16 cellular contexts compared by ENCODE assay signal in the genomic region with DNA sequence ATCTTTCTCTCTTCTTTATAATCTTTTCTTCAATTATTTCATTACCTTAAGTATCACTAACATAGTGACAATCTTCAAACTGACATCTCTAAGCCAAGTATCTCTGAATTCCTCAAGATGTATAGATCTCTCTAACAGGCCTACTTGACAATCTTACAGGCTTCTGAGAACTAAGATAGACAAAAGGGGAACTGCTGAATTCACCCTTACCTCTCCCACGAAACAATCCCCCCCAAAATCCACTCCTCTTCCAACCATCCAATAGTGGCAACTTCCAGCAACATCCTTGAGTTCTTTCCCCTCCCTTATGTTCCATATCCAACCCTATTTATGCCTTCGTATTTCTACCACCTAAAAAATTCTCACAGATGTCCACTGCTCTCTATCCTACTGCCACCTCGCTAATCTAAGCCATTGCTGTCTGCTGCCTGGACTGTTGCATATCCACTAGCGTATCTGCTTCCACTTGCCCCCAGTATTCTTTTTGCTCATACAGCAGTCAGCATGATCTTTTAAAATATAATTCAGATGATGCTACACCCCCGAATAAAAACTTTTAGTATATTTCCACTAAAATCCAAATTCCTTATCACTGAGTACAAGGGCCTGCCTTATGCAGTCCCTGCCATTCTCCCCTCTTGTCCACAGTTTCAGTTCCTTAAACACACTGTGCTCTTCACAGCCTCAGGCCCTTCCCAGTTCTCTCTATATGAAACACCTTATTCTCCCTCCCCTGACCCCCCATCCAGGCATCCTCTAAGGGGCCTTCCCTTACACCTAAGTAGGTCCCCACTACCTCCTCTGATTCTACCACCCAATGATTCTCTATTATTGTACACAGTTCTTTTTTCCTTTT. TPM values are rescaled to one million over a fixed set of nuclear protein-coding genes. Genes with fewer than 3 reads are reported as not detected.
A peak's percentile ranks its signal among the peaks of the same experiment; 100 is the strongest.
DNase-seq lines count a peak whose midpoint lies in the region; ATAC-seq and TF ChIP-seq lines count a peak whose summit lies in the region.
"Had no signal": no experiment of that assay in that cellular context is flagged by ENCODE, and none has a peak within 500 bp of the region (broad histone marks: within the 10 kb centered on the region; RNA-seq: fewer than 3 reads in every experiment).

No MANE protein-coding gene starts in this region.

- no TSS peak for BruUV-seq in IMR-90 (replicated peaks; lab: Mats Ljungman, UMichigan)

- H3K27ac ChIP-seq in GM23248, result no peak overlapping the region
- no peak overlapping the region for H3K27ac ChIP-seq in IMR-90 (ENCODE audit: insufficient read depth, low read length)
- H3K27ac ChIP-seq: BLaER1, HL-60, WERI-Rb-1 had no signal

- no peaks in the 10 kb centered on the region for H3K9me2 ChIP-seq in GM23248 (ENCODE audit: insufficient read depth)

- TF ChIP-seq CTCF in IMR-90 (conservative IDR thresholded peaks at IDR 0.05; ENCODE audit: low read depth, low read length) (no peak), brain (conservative IDR thresholded peaks at IDR 0.05) (no peak), GM10266 (IDR thresholded peaks at IDR 0.05; ENCODE audit: control insufficient read depth, insufficient read depth, low read depth, missing control alignments) (no peak)

- H3K4me2 ChIP-seq in GM23248 (ENCODE audit: unreplicated experiment) (peak overlapping the region; percentile 11), IMR-90 (ENCODE audit: low read depth, low read length) (no peak overlapping the region)
- H3K4me2 ChIP-seq: BLaER1 had no signal

- TF ChIP-seq POLR2A in IMR-90 (IDR thresholded peaks at IDR 0.05; ENCODE audit: low read depth, low read length), result no peak

- no peaks in the 10 kb centered on the region for H3K9me3 ChIP-seq in GM23248 (ENCODE audit: low read depth)
- no peaks in the 10 kb centered on the region for H3K9me3 ChIP-seq in IMR-90 (ENCODE audit: control insufficient read depth, insufficient read depth, low read length)
- H3K9me3 ChIP-seq: BLaER1 had no signal

- no peak overlapping the region for H3K14ac ChIP-seq in IMR-90 (replicated peaks; ENCODE audit: low read depth, low read length)

- H3K79me1 ChIP-seq in IMR-90 (ENCODE audit: low read depth in 1 of 2, low read length in 2 of 2), result peaks cover 36 to 41% of the 10 kb centered on the region in 2 experiments

- POLR2A ChIA-PET in IMR-90 (lab: Charles Lee; ENCODE audit: unreplicated experiment), result no interaction called here

- H3K23ac ChIP-seq in IMR-90 (ENCODE audit: low read depth, low read length), result no peak overlapping the region

- no peak overlapping the region for H2AK5ac ChIP-seq in IMR-90 (ENCODE audit: low read depth, low read length)

- H3K27ac Mint-ChIP-seq in brain, result peak overlapping the region in 4 of 5 experiments; percentile 9 to 51 (median 38)

- no peaks in the 10 kb centered on the region for H3K9me3 Mint-ChIP-seq in brain

- no peak overlapping the region for H3K4me3 ChIP-seq in GM23248
- H3K4me3 ChIP-seq in IMR-90 (ENCODE audit: insufficient read depth, low read depth, low read length), result no peak overlapping the region
- H3K4me3 ChIP-seq: BLaER1 had no signal

- peaks cover 20% of the 10 kb centered on the region for H3K4me1 ChIP-seq in GM23248 (ENCODE audit: insufficient read depth)
- no peaks in the 10 kb centered on the region for H3K4me1 ChIP-seq in IMR-90 (ENCODE audit: control insufficient read depth, insufficient read depth, low read length)

- DNase-seq in GM23248, result no peak
- DNase-seq in IMR-90, result no peak
- DNase-seq in mesenteric fat pad (ENCODE audit: low spot score), result no peak
- DNase-seq in NCI-H446 (lab: John Stamatoyannopoulos, UW), result no peak
- DNase-seq in GM10266 (ENCODE audit: extremely low spot score), result no peak
- DNase-seq in GDM1 (lab: John Stamatoyannopoulos, UW), result no peak
- DNase-seq: activated CD8-positive, alpha-beta memory T cell treated with anti-CD3 and anti-CD28 coated beads, Interleukin-2, amount 50 U/mL, for 4 hours; cortex of kidney; NCI-H446 treated with DMSO at 0.1 percent for 48 hours; right cardiac atrium; Right ventricle myocardium superior; WERI-Rb-1 had no signal

- no peak overlapping the region for H3K18ac ChIP-seq in IMR-90 (ENCODE audit: low read depth, low read length)

- no peak overlapping the region for H4K8ac ChIP-seq in IMR-90 (ENCODE audit: low read depth in 2 of 2, low read length in 2 of 2)

- H2AK9ac ChIP-seq in IMR-90 (replicated peaks; ENCODE audit: low read depth, low read length, poor library complexity), result no peak overlapping the region

- no peaks in the 10 kb centered on the region for H3K27me3 Mint-ChIP-seq in brain

- H3K9ac ChIP-seq in GM23248 (no peak overlapping the region), IMR-90 (ENCODE audit: low read depth, low read length) (no peak overlapping the region)
- H3K9ac ChIP-seq: BLaER1 had no signal

- no peak overlapping the region for H2BK5ac ChIP-seq in IMR-90 (ENCODE audit: low read depth, low read length, poor library complexity, severe bottlenecking)

- no peak overlapping the region for H3K56ac ChIP-seq in IMR-90 (ENCODE audit: extremely low read depth, insufficient read depth, low read length)

- no peak overlapping the region for H4K5ac ChIP-seq in IMR-90 (ENCODE audit: low read depth, low read length)

- in situ Hi-C loops in GM23248 (cut with MboI) (loop anchor here (10.0 kb wide), 1 partner anchor 165 kb away; no protein-coding TSS in a partner anchor), IMR-90 (cut with MboI; ENCODE audit: low sequenced_read_pairs) (loop anchor here (10.0 kb wide), 1 partner anchor 865 kb away; no protein-coding TSS in a partner anchor)

- no peak overlapping the region for H2BK15ac ChIP-seq in IMR-90 (ENCODE audit: low read depth, low read length)

- ATAC-seq in GM18502 (IDR thresholded peaks at IDR 0.05; ENCODE audit: poor library complexity, unreplicated experiment) (peak; percentile 66), IMR-90 (ENCODE audit: low read depth) (peak; percentile 11; the same call in 1 of the 2 replicates)
- ATAC-seq: right cardiac atrium had no signal

- peak overlapping the region in 3 of 5 experiments; percentile 0 to 13 (median 8) for H3K4me3 Mint-ChIP-seq in brain

- H3F3A ChIP-seq in GM23248 (ENCODE audit: insufficient read depth), result no peaks in the 10 kb centered on the region; the same call in 1 of the 2 replicates

- no peaks in the 10 kb centered on the region for H3K36me3 ChIP-seq in GM23248 (ENCODE audit: low read depth)
- H3K36me3 ChIP-seq in IMR-90 (ENCODE audit: control insufficient read depth, insufficient read depth, low read length), result no peaks in the 10 kb centered on the region
- H3K36me3 ChIP-seq: WERI-Rb-1 had no signal

- dilution Hi-C loops in IMR-90 (cut with HindIII; ENCODE audit: low sequenced_read_pairs, unreplicated experiment), result no loop called here

- no peak overlapping the region for H2BK20ac ChIP-seq in IMR-90 (ENCODE audit: low read depth, low read length)

- TF ChIP-seq RAD21 in IMR-90 (IDR thresholded peaks at IDR 0.05; ENCODE audit: low read length), result no peak

- no peak overlapping the region for H2BK120ac ChIP-seq in IMR-90 (ENCODE audit: low read depth, low read length)

- H4K20me1 ChIP-seq in GM23248 (ENCODE audit: insufficient read depth), result no peaks in the 10 kb centered on the region
- peaks cover 15% of the 10 kb centered on the region; the same call in 1 of the 2 replicates for H4K20me1 ChIP-seq in IMR-90 (ENCODE audit: insufficient read depth, low read length)

- H3K27me3 ChIP-seq in GM23248 (replicated peaks; ENCODE audit: insufficient read depth) (no peaks in the 10 kb centered on the region), IMR-90 (ENCODE audit: control insufficient read depth, insufficient read depth, low read length) (no peaks in the 10 kb centered on the region)
- H3K27me3 ChIP-seq: BLaER1 had no signal

- no peak overlapping the region for H3K4ac ChIP-seq in IMR-90 (ENCODE audit: low read depth, low read length)

- WGBS in GM23248 (ENCODE audit: low coverage in 1 of 2, low lambda C conversion rate in 2 of 2, missing lambda C conversion rate in 2 of 2), 2 experiments, result 95 to 98% methylated on average over 5 of the region's 5 CpGs
- WGBS in IMR-90 (ENCODE audit: extremely low coverage in 2 of 2, insufficient read length in 1 of 2), 2 experiments, result 89% methylated on average over 3 of the region's 5 CpGs; no CpG with 5 or more reads in 1 of the 2 experiments

- no peak overlapping the region for H4K91ac ChIP-seq in IMR-90 (ENCODE audit: insufficient read depth, low read depth, low read length)

- CTCF ChIA-PET in IMR-90 (lab: Yijun Ruan, JAX), result no interaction called here

- H3K4me1 Mint-ChIP-seq in brain, result peaks cover 21% of the 10 kb centered on the region

- intact Hi-C loops in IMR-90 (cut with micrococcal nuclease), result no loop called here

- H3K36me3 Mint-ChIP-seq in brain, result peaks cover 3% of the 10 kb centered on the region

- peaks cover 100% of the 10 kb centered on the region for H3K79me2 ChIP-seq in GM23248 (ENCODE audit: insufficient read depth)

- H2AFZ ChIP-seq in GM23248, result no peak overlapping the region
- H2AFZ ChIP-seq in IMR-90 (replicated peaks; ENCODE audit: low read length, poor library complexity), result no peak overlapping the region

- peaks cover 4% of the 10 kb centered on the region; the same call in 1 of the 2 replicates for H3K9me1 ChIP-seq in IMR-90 (ENCODE audit: insufficient read depth, low read length)

TF ChIP-seq in IMR-90, 13 proteins besides CTCF, POLR2A, EP300 and RAD21 (continues in another document):
- no peak for TF ChIP-seq MXI1 (IDR thresholded peaks at IDR 0.05; ENCODE audit: borderline replicate concordance, low read depth, low read length)
- TF ChIP-seq MAZ (IDR thresholded peaks at IDR 0.05; ENCODE audit: borderline replicate concordance, low read depth, low read length), result no peak
- no peak for TF ChIP-seq FOS (IDR thresholded peaks at IDR 0.05; ENCODE audit: low read depth, low read length)
- no peak for TF ChIP-seq CEBPB (IDR thresholded peaks at IDR 0.05; ENCODE audit: low read depth, low read length)

RNA-seq across cellular contexts. Expression of a gene that starts 8.0 kb away (rescaled TPM):
- total RNA-seq in GM23248 (2014; rRNA removed; shearing (Covaris generic)), result 21.1 and 24.4 TPM in 2 replicates
- polyA plus RNA-seq in GM23248 (2016; fragmentation: Nextera tagmentation; extraction: Ambion mirVana), result 12.4 and 13.1 TPM in 2 replicates
- total RNA-seq in IMR-90 (2012; rRNA removed), result 21.1 and 21.9 TPM in 2 replicates
- 24.2 and 26.3 TPM in 2 replicates for polyA plus RNA-seq in IMR-90 (2012; rRNA removed)
- 8.4 and 9.4 TPM in 2 replicates for polyA plus RNA-seq in IMR-90 (2012; cell fraction: cytosol; rRNA removed)
- polyA plus RNA-seq in IMR-90 (2012; cell fraction: nucleus; rRNA removed; ENCODE audit: low replicate concordance), result 14.5 and 47.7 TPM in 2 replicates
- polyA plus RNA-seq in brain (ENCODE audit: insufficient read depth, low read depth, low replicate concordance), result 60.7 TPM
- 34.5 TPM for total RNA-seq in mesenteric fat pad

RNA-seq across cellular contexts. Expression of a gene that starts 48.5 kb away (rescaled TPM):
- 12.9 and 17.1 TPM in 2 replicates for total RNA-seq in GM23248 (2014; rRNA removed; shearing (Covaris generic))
- polyA plus RNA-seq in GM23248 (2016; fragmentation: Nextera tagmentation; extraction: Ambion mirVana) (37.1 and 38.7 TPM in 2 replicates), IMR-90 (2012; rRNA removed) (27.5 and 27.9 TPM in 2 replicates), brain (ENCODE audit: insufficient read depth, low read depth, low replicate concordance) (59.3 TPM)
- total RNA-seq in IMR-90 (2012; rRNA removed) (16.0 and 42.8 TPM in 2 replicates), mesenteric fat pad (23.8 TPM)
- polyA plus RNA-seq in IMR-90 (2012; cell fraction: cytosol; rRNA removed), result 5.8 and 7.6 TPM in 2 replicates
- polyA plus RNA-seq in IMR-90 (2012; cell fraction: nucleus; rRNA removed; ENCODE audit: low replicate concordance), result 2.0 and 6.9 TPM in 2 replicates
